ENCODE assay signal across 14 cellular contexts in genomic region chr5:14240366-14240765, GRCh38.
A peak's percentile ranks its signal among the peaks of the same experiment; 100 is the strongest.
DNase-seq lines count a peak whose midpoint lies in the region; ATAC-seq and TF ChIP-seq lines count a peak whose summit lies in the region.
"Had no signal": no experiment of that assay in that cellular context is flagged by ENCODE, and none has a peak within 500 bp of the region (broad histone marks: within the 10 kb centered on the region; RNA-seq: fewer than 3 reads in every experiment).

No MANE protein-coding gene starts in this region.

- no peak for ATAC-seq in memory B cell (ENCODE audit: low read depth)
- ATAC-seq: upper lobe of right lung had no signal

- H3K4me1 Mint-ChIP-seq in HFFc6 (ENCODE audit: low read depth) (peaks cover 98% of the 10 kb centered on the region), memory B cell (peaks cover 33% of the 10 kb centered on the region)

- H3K36me3 Mint-ChIP-seq in HFFc6 (ENCODE audit: low read depth) (peaks cover 8% of the 10 kb centered on the region; the same call in 1 of the 2 replicates), memory B cell (no peaks in the 10 kb centered on the region)

- H3K4me3 Mint-ChIP-seq in HFFc6 (peak overlapping the region; percentile 54), memory B cell (no peak overlapping the region)
- H3K4me3 Mint-ChIP-seq: activated naive CD4-positive, alpha-beta T cell treated with anti-CD3 and anti-CD28 coated beads for 36 hours had no signal

- TF ChIP-seq CTCF in AG10803 (conservative IDR thresholded peaks at IDR 0.05; ENCODE audit: low read length) (peak; percentile 35), HFFc6 (IDR thresholded peaks at IDR 0.05) (peak; percentile 24; the same call in 1 of the 2 replicates), astrocyte of the cerebellum (IDR thresholded peaks at IDR 0.05; ENCODE audit: low read depth, low read length, missing control alignments) (peak; percentile 3)

- DNase-seq in AG10803 (ENCODE audit: low read depth) (peak; percentile 81), HFFc6 (peak; percentile 26), astrocyte of the cerebellum (ENCODE audit: low read depth) (no peak), memory B cell (ENCODE audit: low spot score in 2 of 2) (no peak), head of caudate nucleus (no peak), NCI-H2029 treated with DMSO at 0.1 percent for 48 hours (lab: John Stamatoyannopoulos, UW) (no peak), DMS53 (lab: John Stamatoyannopoulos, UW) (no peak)
- DNase-seq in stimulated activated CD4-positive, alpha-beta T cell treated with anti-CD3 and anti-CD28 coated beads, Interleukin-12 subunit alpha, Interleukin-12 subunit beta, amount 100 ng/mL, for 4 hours: no peak
- DNase-seq: activated naive CD4-positive, alpha-beta T cell treated with anti-CD3 and anti-CD28 coated beads for 36 hours; BE2C; erythroblast; posterior cingulate gyrus; upper lobe of right lung had no signal

- intact Hi-C loops in head of caudate nucleus (cut with DNase I): no loop called here

- H3K27me3 Mint-ChIP-seq in HFFc6 (ENCODE audit: insufficient read depth) (peaks cover 4% of the 10 kb centered on the region; the same call in 1 of the 2 replicates), memory B cell (no peaks in the 10 kb centered on the region)
- H3K27me3 Mint-ChIP-seq: IgD-negative memory B cell had no signal

- H3K27ac Mint-ChIP-seq in HFFc6 (peak overlapping the region; percentile 67), memory B cell (peak overlapping the region; percentile 12)
- H3K27ac Mint-ChIP-seq: activated naive CD4-positive, alpha-beta T cell treated with anti-CD3 and anti-CD28 coated beads for 36 hours had no signal

- H3K4me3 ChIP-seq in AG10803 (ENCODE audit: low read length) (no peak overlapping the region), astrocyte of the cerebellum (ENCODE audit: low read depth, low read length) (no peak overlapping the region)
- H3K4me3 ChIP-seq: upper lobe of right lung had no signal

- H3K9me3 Mint-ChIP-seq in HFFc6 (no peaks in the 10 kb centered on the region), memory B cell (no peaks in the 10 kb centered on the region)
- H3K9me3 Mint-ChIP-seq: activated naive CD4-positive, alpha-beta T cell treated with anti-CD3 and anti-CD28 coated beads for 36 hours; IgD-negative memory B cell had no signal

- in situ Hi-C loops in astrocyte of the cerebellum (cut with HindIII; ENCODE audit: low sequenced_read_pairs): no loop called here

Comparison
In these comparisons a context has a peak if more than half of its experiments do, and no peak if none do; other contexts are left out.
1. DNase-seq: peak in AG10803 (single experiment) and HFFc6 (single experiment); none in astrocyte of the cerebellum (single experiment), memory B cell (0 of 2), head of caudate nucleus (0 of 42), NCI-H2029 treated with DMSO at 0.1 percent for 48 hours (single experiment), DMS53 (single experiment) and stimulated activated CD4-positive, alpha-beta T cell treated with anti-CD3 and anti-CD28 coated beads, Interleukin-12 subunit alpha, Interleukin-12 subunit beta, amount 100 ng/mL, for 4 hours (single experiment).
2. Peak in every context shown above with its lines, with median percentiles within 50 percentile points of each other: CTCF ChIP-seq.